ENCODE assay signal across 22 cellular contexts in genomic region chr1:184399192-184399847, GRCh38. TPM values are rescaled to one million over a fixed set of nuclear protein-coding genes. Genes with fewer than 3 reads are reported as not detected.
DNase-seq lines count a peak whose midpoint lies in the region; ATAC-seq, FAIRE-seq and TF ChIP-seq lines count a peak whose summit lies in the region.
"Had no signal": no experiment of that assay in that cellular context is flagged by ENCODE, and none has a peak within 500 bp of the region (broad histone marks: within the 10 kb centered on the region; RNA-seq: fewer than 3 reads in every experiment).

No MANE protein-coding gene starts in this region.

- DNase-seq in natural killer cell (no peak), cerebellar cortex (ENCODE audit: low spot score) (peak; percentile 48), keratinocyte (ENCODE audit: low read depth, low spot score) (no peak), DMS153 (lab: John Stamatoyannopoulos, UW) (no peak), HuH-7.5 (ENCODE audit: low spot score) (no peak)
- DNase-seq in natural killer cell treated with Interleukin-12 subunit alpha and Interleukin-12 subunit beta and Interleukin-15 and Interleukin-18, amount 100 ng/mL, for 72 hours (ENCODE audit: low spot score) = no peak
- no peak for DNase-seq in activated naive CD4-positive, alpha-beta T cell (lab: John Stamatoyannopoulos, UW)
- DNase-seq: activated CD4-positive, alpha-beta T cell treated with anti-CD3 and anti-CD28 coated beads for 1 hour; activated CD8-positive, alpha-beta memory T cell treated with anti-CD3 and anti-CD28 coated beads for 24 hours; activated naive CD4-positive, alpha-beta T cell treated with anti-CD3 and anti-CD28 coated beads for 36 hours; activated T-cell treated with anti-CD3 and anti-CD28 coated beads, Interleukin-2, amount 50 U/mL, for 4 hours; aorta; CD4-positive, alpha-beta T cell; cerebellar nuclear complex; GOT3; NCI-H748 treated with DMSO at 0.1 percent for 48 hours; stimulated activated CD8-positive, alpha-beta memory T cell treated with anti-CD3 and anti-CD28 coated beads, Interleukin-4, amount 100 ng/mL, for 48 hours had no signal

- H3K27ac Mint-ChIP-seq in natural killer cell = peak overlapping the region; percentile 40 to 56
- H3K27ac Mint-ChIP-seq in natural killer cell treated with Interleukin-12 subunit alpha and Interleukin-12 subunit beta and Interleukin-15 and Interleukin-18, amount 100 ng/mL, for 72 hours = no peak overlapping the region
- H3K27ac Mint-ChIP-seq: activated naive CD4-positive, alpha-beta T cell treated with anti-CD3 and anti-CD28 coated beads for 36 hours; CD4-positive, alpha-beta T cell had no signal

- FAIRE-seq in keratinocyte (lab: Jason Lieb, UNC) = peak; percentile 51
- FAIRE-seq: GM12878, RCC 7860 had no signal

- no peaks in the 10 kb centered on the region for H3K27me3 Mint-ChIP-seq in natural killer cell (ENCODE audit: low read depth in 2 of 2)
- H3K27me3 Mint-ChIP-seq in natural killer cell treated with Interleukin-12 subunit alpha and Interleukin-12 subunit beta and Interleukin-15 and Interleukin-18, amount 100 ng/mL, for 72 hours = no peaks in the 10 kb centered on the region

- no peak for TF ChIP-seq CTCF in natural killer cell (IDR thresholded peaks at IDR 0.05)
- TF ChIP-seq CTCF in keratinocyte (optimal IDR thresholded peaks at IDR 0.05 in 1 of 3, IDR thresholded peaks at IDR 0.05 in 1 of 3, conservative IDR thresholded peaks at IDR 0.05 in 1 of 3; ENCODE audit: extremely low read depth in 1 of 3, insufficient read depth in 2 of 3, low read length in 3 of 3) = no peak

- no peaks in the 10 kb centered on the region for H3K9me3 Mint-ChIP-seq in natural killer cell
- H3K9me3 Mint-ChIP-seq in natural killer cell treated with Interleukin-12 subunit alpha and Interleukin-12 subunit beta and Interleukin-15 and Interleukin-18, amount 100 ng/mL, for 72 hours = no peaks in the 10 kb centered on the region
- H3K9me3 Mint-ChIP-seq: activated naive CD4-positive, alpha-beta T cell treated with anti-CD3 and anti-CD28 coated beads for 36 hours; activated T-cell treated with anti-CD3 and anti-CD28 coated beads, Interleukin-2, amount 50 U/mL, for 4 hours; CD4-positive, alpha-beta T cell had no signal

- intact Hi-C loops in natural killer cell (cut with micrococcal nuclease) = no loop called here

- H4K20me1 ChIP-seq in keratinocyte (ENCODE audit: control insufficient read depth, extremely low read depth, insufficient read depth, low read length) = no peaks in the 10 kb centered on the region

- no peaks in the 10 kb centered on the region for H3K36me3 Mint-ChIP-seq in natural killer cell
- H3K36me3 Mint-ChIP-seq in natural killer cell treated with Interleukin-12 subunit alpha and Interleukin-12 subunit beta and Interleukin-15 and Interleukin-18, amount 100 ng/mL, for 72 hours = no peaks in the 10 kb centered on the region

- peak overlapping the region; percentile 69 for H3K4me2 ChIP-seq in keratinocyte (ENCODE audit: control insufficient read depth, extremely low read depth, insufficient read depth, low read depth, low read length)

- peak overlapping the region; percentile 63 for H2AFZ ChIP-seq in keratinocyte (ENCODE audit: control insufficient read depth, low read length)

- no peaks in the 10 kb centered on the region for H3K9me3 ChIP-seq in keratinocyte (ENCODE audit: control insufficient read depth, low read depth, low read length)
- H3K9me3 ChIP-seq: vagina had no signal

- H3K27ac ChIP-seq in keratinocyte (ENCODE audit: control insufficient read depth, insufficient read depth, low read length) = peak overlapping the region; percentile 6
- H3K27ac ChIP-seq: SK-N-MC, vagina had no signal

- peak overlapping the region; percentile 28 for H3K4me3 Mint-ChIP-seq in natural killer cell
- H3K4me3 Mint-ChIP-seq in natural killer cell treated with Interleukin-12 subunit alpha and Interleukin-12 subunit beta and Interleukin-15 and Interleukin-18, amount 100 ng/mL, for 72 hours = no peak overlapping the region
- H3K4me3 Mint-ChIP-seq: activated naive CD4-positive, alpha-beta T cell treated with anti-CD3 and anti-CD28 coated beads for 36 hours; activated T-cell treated with anti-CD3 and anti-CD28 coated beads, Interleukin-2, amount 50 U/mL, for 4 hours; CD4-positive, alpha-beta T cell had no signal

- dilution Hi-C loops in keratinocyte (cut with MboI; ENCODE audit: extremely low pct_ligation_motif_present, low sequenced_read_pairs) = no loop called here

- H3K9ac ChIP-seq in keratinocyte (ENCODE audit: control insufficient read depth, extremely low read depth, insufficient read depth, low read length) = no peak overlapping the region

- ATAC-seq in natural killer cell (peak; percentile 59 to 69 (median 61)), GM21723 (IDR thresholded peaks at IDR 0.05; ENCODE audit: unreplicated experiment) (no peak)
- no peak for ATAC-seq in natural killer cell treated with Interleukin-12 subunit alpha and Interleukin-12 subunit beta and Interleukin-15 and Interleukin-18, amount 100 ng/mL, for 72 hours
- ATAC-seq: activated T-cell treated with anti-CD3 and anti-CD28 coated beads, Interleukin-2, amount 50 U/mL, for 4 hours; GM12878 had no signal

- peaks cover 77% of the 10 kb centered on the region in 2 donors for H3K4me1 Mint-ChIP-seq in natural killer cell
- H3K4me1 Mint-ChIP-seq in natural killer cell treated with Interleukin-12 subunit alpha and Interleukin-12 subunit beta and Interleukin-15 and Interleukin-18, amount 100 ng/mL, for 72 hours (ENCODE audit: low read depth in 2 of 2) = peaks cover 41 to 55% of the 10 kb centered on the region in 2 donors

- no peaks in the 10 kb centered on the region for H3K27me3 ChIP-seq in keratinocyte (ENCODE audit: control insufficient read depth, extremely low read depth, insufficient read depth, low read length)
- H3K27me3 ChIP-seq: vagina had no signal

- H3K4me3 ChIP-seq in keratinocyte (ENCODE audit: control insufficient read depth in 2 of 3, extremely low read depth in 1 of 3, insufficient read depth in 2 of 3, low read depth in 1 of 3, low read length in 3 of 3) = peak overlapping the region in 1 of 3 experiments; percentile 21
- H3K4me3 ChIP-seq: GM12878, SK-N-MC, vagina had no signal

- H3K4me1 ChIP-seq in keratinocyte (ENCODE audit: control insufficient read depth, extremely low read depth, insufficient read depth, low read length) = peaks cover 17% of the 10 kb centered on the region

- peaks cover 75% of the 10 kb centered on the region for H3K79me2 ChIP-seq in keratinocyte (ENCODE audit: control insufficient read depth, insufficient read depth, low read length)

- no peaks in the 10 kb centered on the region for H3K9me1 ChIP-seq in keratinocyte (ENCODE audit: control insufficient read depth, extremely low read depth, insufficient read depth, low read length)

- no peaks in the 10 kb centered on the region for H3K36me3 ChIP-seq in keratinocyte (ENCODE audit: control insufficient read depth in 2 of 2, extremely low read depth in 1 of 2, insufficient read depth in 2 of 2, low read length in 2 of 2)
- H3K36me3 ChIP-seq: vagina had no signal

RNA-seq across cellular contexts. Expression of gene C1orf21, which starts 12.5 kb away (rescaled TPM):
- total RNA-seq in natural killer cell = 100 to 1,000 TPM in 1 of 3 donors, 10 to 100 TPM in 2; 84.3 to 111 (median 88.3) TPM
- 10 to 100 TPM; 18.0 to 28.3 TPM for total RNA-seq in natural killer cell treated with Interleukin-12 subunit alpha and Interleukin-12 subunit beta and Interleukin-15 and Interleukin-18, amount 100 ng/mL, for 72 hours
- polyA plus RNA-seq in keratinocyte = 21.2 to 44.3 TPM (median 25.2 TPM) in 3 replicates
- 34.9 TPM for polyA plus RNA-seq in keratinocyte (2011; ENCODE audit: low read depth)
- polyA plus RNA-seq in keratinocyte (2011; cell fraction: cytosol; rRNA removed) = 25.5 and 52.3 TPM in 2 replicates
- 13.3 and 19.3 TPM in 2 replicates for polyA plus RNA-seq in keratinocyte (2011; cell fraction: nucleus; rRNA removed)
- polyA plus RNA-seq in keratinocyte (2012; ENCODE audit: low replicate concordance) = 31.6 and 44.8 TPM in 2 replicates
- polyA minus RNA-seq in keratinocyte = 2.3 to 16.9 TPM (median 11.9 TPM) in 3 replicates
- polyA minus RNA-seq in keratinocyte (2011; cell fraction: cytosol; rRNA and poly(A)+ RNA removed) = 6.1 TPM
- 5.3 and 12.1 TPM in 2 replicates for polyA minus RNA-seq in keratinocyte (2011; cell fraction: nucleus; rRNA and poly(A)+ RNA removed)

Comparison
In these comparisons a context has a peak if more than half of its experiments do, and no peak if none do; other contexts are left out.
1. ATAC-seq: peak in natural killer cell (3 of 3); none in natural killer cell treated with Interleukin-12 subunit alpha and Interleukin-12 subunit beta and Interleukin-15 and Interleukin-18, amount 100 ng/mL, for 72 hours (0 of 2) and GM21723 (single experiment).
2. H3K27ac Mint-ChIP-seq: peak in natural killer cell (2 of 2); none in natural killer cell treated with Interleukin-12 subunit alpha and Interleukin-12 subunit beta and Interleukin-15 and Interleukin-18, amount 100 ng/mL, for 72 hours (0 of 2).